ENCODE assay signal across 10 cellular contexts in genomic region chr22:36344106-36344827, GRCh38. TPM values are rescaled to one million over a fixed set of nuclear protein-coding genes. Genes with fewer than 3 reads are reported as not detected.
DNase-seq lines count a peak whose midpoint lies in the region; ATAC-seq and TF ChIP-seq lines count a peak whose summit lies in the region.
"Had no signal": no experiment of that assay in that cellular context is flagged by ENCODE, and none has a peak within 500 bp of the region (broad histone marks: within the 10 kb centered on the region; RNA-seq: fewer than 3 reads in every experiment).

No MANE protein-coding gene starts in this region.

- no peak overlapping the region for H3K4ac ChIP-seq in mesenchymal stem cell (ENCODE audit: low read depth in 1 of 2, low read length in 2 of 2)

- H2BK5ac ChIP-seq in mesenchymal stem cell (ENCODE audit: low read depth, low read length, poor library complexity, severe bottlenecking): no peak overlapping the region

- H2BK120ac ChIP-seq in mesenchymal stem cell (ENCODE audit: low read depth, low read length): no peak overlapping the region

- no peaks in the 10 kb centered on the region for H3K9me3 ChIP-seq in Peyer's patch
- H3K9me3 ChIP-seq in mesenchymal stem cell (ENCODE audit: control insufficient read depth, low read length): no peaks in the 10 kb centered on the region

- peak; percentile 88 for ATAC-seq in stimulated activated memory B cell treated with anti-CD40 and anti-IgM and Interleukin-4, amounts not matched to agents 10 μg/mL and 1 μg/mL and 100 μg/mL, for 72 hours
- ATAC-seq in GM21723 (IDR thresholded peaks at IDR 0.05; ENCODE audit: unreplicated experiment): no peak

- no peaks in the 10 kb centered on the region for H3K79me1 ChIP-seq in mesenchymal stem cell (replicated peaks; ENCODE audit: low read length, poor library complexity, severe bottlenecking)

- peaks cover 0 to 94% (median 0%) of the 10 kb centered on the region in 3 donors for H3K36me3 ChIP-seq in Peyer's patch
- peaks cover 75 to 79% of the 10 kb centered on the region in 2 experiments for H3K36me3 ChIP-seq in mesenchymal stem cell (ENCODE audit: control insufficient read depth in 1 of 2, insufficient read depth in 2 of 2, low read depth in 1 of 2, low read length in 2 of 2)

- H3K4me2 ChIP-seq in mesenchymal stem cell (ENCODE audit: low read length, poor library complexity, severe bottlenecking): no peak overlapping the region

- WGBS in mesenchymal stem cell: 96% methylated on average over 22 of the region's 23 CpGs

- H3K9ac ChIP-seq in mesenchymal stem cell (ENCODE audit: low read length): no peak overlapping the region

- peak overlapping the region; percentile 72 for H3K4me3 Mint-ChIP-seq in activated naive CD8-positive, alpha-beta T cell treated with anti-CD3 and anti-CD28 coated beads for 36 hours
- peak overlapping the region; percentile 69 for H3K4me3 Mint-ChIP-seq in stimulated activated memory B cell treated with anti-CD40 and anti-IgM and Interleukin-4, amounts not matched to agents 10 μg/mL and 1 μg/mL and 100 μg/mL, for 72 hours

- H3K4me1 ChIP-seq in Peyer's patch: peaks cover 0 to 85% (median 2%) of the 10 kb centered on the region in 4 donors
- H3K4me1 ChIP-seq in mesenchymal stem cell (ENCODE audit: control insufficient read depth, insufficient read depth, low read depth, low read length): peaks cover 41% of the 10 kb centered on the region

- no peak overlapping the region for H3K18ac ChIP-seq in mesenchymal stem cell (ENCODE audit: low read depth in 1 of 2, low read length in 2 of 2)

- DNase-seq in Peyer's patch (no peak), mesenchymal stem cell (no peak), NCI-H1694 treated with DMSO at 0.1 percent for 48 hours (lab: John Stamatoyannopoulos, UW) (no peak), D341Med (ENCODE audit: low spot score) (no peak), NCI-H1048 (lab: John Stamatoyannopoulos, UW) (no peak)
- peak; percentile 72 for DNase-seq in activated naive CD8-positive, alpha-beta T cell treated with anti-CD3 and anti-CD28 coated beads for 36 hours

- peak overlapping the region in 1 of 2 experiments; percentile 7 for H2BK12ac ChIP-seq in mesenchymal stem cell (ENCODE audit: low read length in 2 of 2)

- peak overlapping the region; percentile 90 for H3K27ac Mint-ChIP-seq in activated naive CD8-positive, alpha-beta T cell treated with anti-CD3 and anti-CD28 coated beads for 36 hours
- H3K27ac Mint-ChIP-seq in stimulated activated memory B cell treated with anti-CD40 and anti-IgM and Interleukin-4, amounts not matched to agents 10 μg/mL and 1 μg/mL and 100 μg/mL, for 72 hours: peak overlapping the region; percentile 88

- no peak overlapping the region for H4K91ac ChIP-seq in mesenchymal stem cell (ENCODE audit: low read length)

- no peak overlapping the region for H2BK15ac ChIP-seq in mesenchymal stem cell (ENCODE audit: low read depth, poor library complexity, severe bottlenecking)

- peaks cover 82% of the 10 kb centered on the region for H3K4me1 Mint-ChIP-seq in activated naive CD8-positive, alpha-beta T cell treated with anti-CD3 and anti-CD28 coated beads for 36 hours
- peaks cover 74% of the 10 kb centered on the region for H3K4me1 Mint-ChIP-seq in stimulated activated memory B cell treated with anti-CD40 and anti-IgM and Interleukin-4, amounts not matched to agents 10 μg/mL and 1 μg/mL and 100 μg/mL, for 72 hours

- peak overlapping the region in 3 of 4 donors; percentile 33 to 86 (median 48) for H3K27ac ChIP-seq in Peyer's patch
- peak overlapping the region; percentile 81 for H3K27ac ChIP-seq in mesenchymal stem cell (ENCODE audit: low read length, poor library complexity, severe bottlenecking)
- H3K27ac ChIP-seq: HL-60, SK-N-MC had no signal

- H3K27me3 ChIP-seq in Peyer's patch (no peaks in the 10 kb centered on the region), mesenchymal stem cell (ENCODE audit: control insufficient read depth in 1 of 2, insufficient read depth in 1 of 2, low read length in 2 of 2) (no peaks in the 10 kb centered on the region)

- H2AK5ac ChIP-seq in mesenchymal stem cell (ENCODE audit: low read length, severe bottlenecking): no peak overlapping the region

- no peak for TF ChIP-seq POLR2A in Peyer's patch (IDR thresholded peaks at IDR 0.05)

- TF ChIP-seq CTCF in Peyer's patch (IDR thresholded peaks at IDR 0.05): no peak

- no peak overlapping the region for H2AFZ ChIP-seq in mesenchymal stem cell (ENCODE audit: low read depth, low read length)

- no peaks in the 10 kb centered on the region for H3K9me3 Mint-ChIP-seq in activated naive CD8-positive, alpha-beta T cell treated with anti-CD3 and anti-CD28 coated beads for 36 hours
- H3K9me3 Mint-ChIP-seq in stimulated activated memory B cell treated with anti-CD40 and anti-IgM and Interleukin-4, amounts not matched to agents 10 μg/mL and 1 μg/mL and 100 μg/mL, for 72 hours: no peaks in the 10 kb centered on the region

- peaks cover 76% of the 10 kb centered on the region for H3K36me3 Mint-ChIP-seq in activated naive CD8-positive, alpha-beta T cell treated with anti-CD3 and anti-CD28 coated beads for 36 hours
- H3K36me3 Mint-ChIP-seq in stimulated activated memory B cell treated with anti-CD40 and anti-IgM and Interleukin-4, amounts not matched to agents 10 μg/mL and 1 μg/mL and 100 μg/mL, for 72 hours: peaks cover 68% of the 10 kb centered on the region

- H3K14ac ChIP-seq in mesenchymal stem cell (ENCODE audit: low read length in 2 of 2): no peak overlapping the region

- no peaks in the 10 kb centered on the region for H3K27me3 Mint-ChIP-seq in activated naive CD8-positive, alpha-beta T cell treated with anti-CD3 and anti-CD28 coated beads for 36 hours
- H3K27me3 Mint-ChIP-seq in stimulated activated memory B cell treated with anti-CD40 and anti-IgM and Interleukin-4, amounts not matched to agents 10 μg/mL and 1 μg/mL and 100 μg/mL, for 72 hours: no peaks in the 10 kb centered on the region

- H4K8ac ChIP-seq in mesenchymal stem cell (ENCODE audit: low read length): no peak overlapping the region

- H3K23ac ChIP-seq in mesenchymal stem cell (ENCODE audit: low read length in 2 of 2): no peak overlapping the region

- H3K4me3 ChIP-seq in Peyer's patch (no peak overlapping the region), mesenchymal stem cell (ENCODE audit: insufficient read depth in 1 of 2, low read depth in 1 of 2, low read length in 2 of 2) (no peak overlapping the region)
- H3K4me3 ChIP-seq: SK-N-MC had no signal

RNA-seq across cellular contexts. Expression of gene MYH9, which starts 43.5 kb away (rescaled TPM):
- total RNA-seq in Peyer's patch: 100 to 1,000 TPM; 337 to 553 (median 433) TPM
- 100 to 1,000 TPM; 551 to 554 TPM for total RNA-seq in activated naive CD8-positive, alpha-beta T cell treated with anti-CD3 and anti-CD28 coated beads for 36 hours
- polyA plus RNA-seq in mesenchymal stem cell (2013, experiment 1 of 2): 369 TPM
- 336 TPM for polyA plus RNA-seq in mesenchymal stem cell (2013, experiment 2 of 2)
